Comparison of ENCODE assay signal across 8 cellular contexts in genomic region chr18:21444465-21445023, GRCh38.
A peak's percentile ranks its signal among the peaks of the same experiment; 100 is the strongest.
DNase-seq lines count a peak whose midpoint lies in the region; ATAC-seq and TF ChIP-seq lines count a peak whose summit lies in the region.

No MANE protein-coding gene starts in this region.

- H3K27me3 ChIP-seq in mesenchymal stem cell (ENCODE audit: control insufficient read depth in 1 of 2, insufficient read depth in 1 of 2, low read length in 2 of 2) = no peaks in the 10 kb centered on the region

- no peak overlapping the region for H2BK5ac ChIP-seq in mesenchymal stem cell (ENCODE audit: low read depth, low read length, poor library complexity, severe bottlenecking)

- no peak for ATAC-seq in GM21717 (IDR thresholded peaks at IDR 0.05; ENCODE audit: unreplicated experiment)
- no peak for ATAC-seq in HG02938 (IDR thresholded peaks at IDR 0.05; ENCODE audit: unreplicated experiment)

- peak; percentile 24 for DNase-seq in COLO829 (ENCODE audit: low spot score)
- peak; percentile 59 for DNase-seq in H4 (ENCODE audit: low spot score)
- DNase-seq in NCI-H82 treated with DMSO at 0.1 percent for 48 hours (lab: John Stamatoyannopoulos, UW; ENCODE audit: unreplicated experiment) = peak; percentile 43
- no peak for DNase-seq in coronary artery (ENCODE audit: low spot score)
- DNase-seq in mesenchymal stem cell = peak; percentile 66
- no peak for DNase-seq in stimulated activated CD4-positive, alpha-beta T cell treated with anti-CD3 and anti-CD28 coated beads, Interleukin-2, amount 100 ng/mL, for 48 hours

- H3K4me1 ChIP-seq in mesenchymal stem cell (ENCODE audit: control insufficient read depth, insufficient read depth, low read depth, low read length) = peaks cover 2% of the 10 kb centered on the region

- no peak overlapping the region for H3K27ac ChIP-seq in coronary artery
- H3K27ac ChIP-seq in mesenchymal stem cell (ENCODE audit: low read length, poor library complexity, severe bottlenecking) = no peak overlapping the region

- no peak overlapping the region for H2AFZ ChIP-seq in mesenchymal stem cell (ENCODE audit: low read depth, low read length)

- H3K18ac ChIP-seq in mesenchymal stem cell (ENCODE audit: low read depth in 1 of 2, low read length in 2 of 2) = no peak overlapping the region

- no peak overlapping the region for H3K14ac ChIP-seq in mesenchymal stem cell (ENCODE audit: low read length in 2 of 2)

- H2BK120ac ChIP-seq in mesenchymal stem cell (ENCODE audit: low read depth, low read length) = no peak overlapping the region

- WGBS in mesenchymal stem cell = 22% methylated on average over 2 of the region's 2 CpGs

- H3K9me3 ChIP-seq in mesenchymal stem cell (ENCODE audit: control insufficient read depth, low read length) = no peaks in the 10 kb centered on the region

- H2BK15ac ChIP-seq in mesenchymal stem cell (ENCODE audit: low read depth, poor library complexity, severe bottlenecking) = no peak overlapping the region

- no peak overlapping the region for H4K91ac ChIP-seq in mesenchymal stem cell (ENCODE audit: low read length)

- TF ChIP-seq CTCF in coronary artery (IDR thresholded peaks at IDR 0.05) = peak; percentile 31

- no peak overlapping the region for H3K23ac ChIP-seq in mesenchymal stem cell (ENCODE audit: low read length in 2 of 2)

- H2BK12ac ChIP-seq in mesenchymal stem cell (ENCODE audit: low read length in 2 of 2) = no peak overlapping the region

- H3K9ac ChIP-seq in mesenchymal stem cell (ENCODE audit: low read length) = peak overlapping the region; percentile 58

- H3K4ac ChIP-seq in mesenchymal stem cell (ENCODE audit: low read depth in 1 of 2, low read length in 2 of 2) = no peak overlapping the region

- no peak overlapping the region for H3K4me2 ChIP-seq in mesenchymal stem cell (ENCODE audit: low read length, poor library complexity, severe bottlenecking)

- no peak overlapping the region for H4K8ac ChIP-seq in mesenchymal stem cell (ENCODE audit: low read length)

- H3K36me3 ChIP-seq in mesenchymal stem cell (ENCODE audit: control insufficient read depth in 1 of 2, insufficient read depth in 2 of 2, low read depth in 1 of 2, low read length in 2 of 2) = no peaks in the 10 kb centered on the region

- H2AK5ac ChIP-seq in mesenchymal stem cell (ENCODE audit: low read length, severe bottlenecking) = peak overlapping the region; percentile 42

- no peak overlapping the region for H3K4me3 ChIP-seq in coronary artery
- peak overlapping the region in 1 of 2 experiments; percentile 37 for H3K4me3 ChIP-seq in mesenchymal stem cell (ENCODE audit: insufficient read depth in 1 of 2, low read depth in 1 of 2, low read length in 2 of 2)

- no peaks in the 10 kb centered on the region for H3K79me1 ChIP-seq in mesenchymal stem cell (replicated peaks; ENCODE audit: low read length, poor library complexity, severe bottlenecking)

Comparison
In these comparisons a context has a peak if more than half of its experiments do, and no peak if none do; other contexts are left out.
1. DNase-seq: peak in COLO829 (single experiment), H4 (single experiment), NCI-H82 treated with DMSO at 0.1 percent for 48 hours (single experiment) and mesenchymal stem cell (single experiment); none in coronary artery (single experiment) and stimulated activated CD4-positive, alpha-beta T cell treated with anti-CD3 and anti-CD28 coated beads, Interleukin-2, amount 100 ng/mL, for 48 hours (0 of 2).